ENCODE assay signal across 15 cellular contexts in genomic region chr1:2100775-2101108, GRCh38. TPM values are rescaled to one million over a fixed set of nuclear protein-coding genes. Genes with fewer than 3 reads are reported as not detected.
DNase-seq lines count a peak whose midpoint lies in the region; ATAC-seq, FAIRE-seq and TF ChIP-seq lines count a peak whose summit lies in the region.
"Had no signal": no experiment of that assay in that cellular context is flagged by ENCODE, and none has a peak within 500 bp of the region (broad histone marks: within the 10 kb centered on the region; RNA-seq: fewer than 3 reads in every experiment).

No MANE protein-coding gene starts in this region.

- no peak for FAIRE-seq in urothelium cell line (lab: Jason Lieb, UNC)
- FAIRE-seq: H54 had no signal

- no peaks in the 10 kb centered on the region for H3K27me3 Mint-ChIP-seq in stimulated activated memory B cell treated with anti-CD40 and anti-IgM and Interleukin-4, amounts not matched to agents 10 μg/mL and 1 μg/mL and 100 μg/mL, for 72 hours
- no peaks in the 10 kb centered on the region for H3K27me3 Mint-ChIP-seq in activated CD8-positive, alpha-beta T cell treated with anti-CD3 and anti-CD28 coated beads for 36 hours

- H3K36me3 Mint-ChIP-seq in stimulated activated memory B cell treated with anti-CD40 and anti-IgM and Interleukin-4, amounts not matched to agents 10 μg/mL and 1 μg/mL and 100 μg/mL, for 72 hours = peaks cover 26% of the 10 kb centered on the region
- peaks cover 8% of the 10 kb centered on the region for H3K36me3 Mint-ChIP-seq in activated CD8-positive, alpha-beta T cell treated with anti-CD3 and anti-CD28 coated beads for 36 hours (ENCODE audit: low read depth)

- intact Hi-C loops in Right ventricle myocardium superior (cut with DNase I) = no loop called here
- intact Hi-C loops in left ventricle myocardium inferior (cut with micrococcal nuclease) = no loop called here
- intact Hi-C loops in lower lobe of right lung (cut with DNase I) = no loop called here
- intact Hi-C loops in activated CD8-positive, alpha-beta T cell treated with anti-CD3 and anti-CD28 coated beads for 36 hours (cut with micrococcal nuclease) = no loop called here

- H3K27ac Mint-ChIP-seq in stimulated activated memory B cell treated with anti-CD40 and anti-IgM and Interleukin-4, amounts not matched to agents 10 μg/mL and 1 μg/mL and 100 μg/mL, for 72 hours = peak overlapping the region; percentile 3
- no peak overlapping the region for H3K27ac Mint-ChIP-seq in activated CD8-positive, alpha-beta T cell treated with anti-CD3 and anti-CD28 coated beads for 36 hours
- H3K27ac Mint-ChIP-seq: CD8-positive, alpha-beta T cell; GM23338 had no signal

- H3K27me3 ChIP-seq in left ventricle myocardium inferior (ENCODE audit: low read depth) = no peaks in the 10 kb centered on the region
- peaks cover 0 to 49% (median 0%) of the 10 kb centered on the region in 11 experiments; a peak in 7 of 22 replicates for H3K27me3 ChIP-seq in BLaER1 treated with 17β-estradiol and CSF1 and Interleukin-3, amounts not matched to agents 10 nM and 100 nM
- H3K27me3 ChIP-seq in lower lobe of right lung (ENCODE audit: low read depth) = no peaks in the 10 kb centered on the region

- peaks cover 5% of the 10 kb centered on the region for H3K9me3 Mint-ChIP-seq in stimulated activated memory B cell treated with anti-CD40 and anti-IgM and Interleukin-4, amounts not matched to agents 10 μg/mL and 1 μg/mL and 100 μg/mL, for 72 hours
- peaks cover 5% of the 10 kb centered on the region for H3K9me3 Mint-ChIP-seq in activated CD8-positive, alpha-beta T cell treated with anti-CD3 and anti-CD28 coated beads for 36 hours

- no peak for ATAC-seq in Right ventricle myocardium superior (ENCODE audit: poor library complexity)
- no peak for ATAC-seq in lower lobe of right lung
- ATAC-seq in stimulated activated memory B cell treated with anti-CD40 and anti-IgM and Interleukin-4, amounts not matched to agents 10 μg/mL and 1 μg/mL and 100 μg/mL, for 72 hours = peak; percentile 65
- ATAC-seq in activated CD8-positive, alpha-beta T cell treated with anti-CD3 and anti-CD28 coated beads for 36 hours = no peak
- ATAC-seq: CD8-positive, alpha-beta T cell; GM23338 had no signal

- CTCF ChIA-PET in RWPE1 (lab: Yijun Ruan, JAX) = no interaction called here
- CTCF ChIA-PET in activated CD8-positive, alpha-beta T cell treated with anti-CD3 and anti-CD28 coated beads for 36 hours (lab: Charles Lee) = no interaction called here

- H3K27ac ChIP-seq in left ventricle myocardium inferior (replicated peaks) (no peak overlapping the region), lower lobe of right lung (no peak overlapping the region), RWPE1 (no peak overlapping the region)
- peak overlapping the region in 6 of 11 experiments; percentile 1 to 78 (median 70); a peak in 9 of 22 replicates for H3K27ac ChIP-seq in BLaER1 treated with 17β-estradiol and CSF1 and Interleukin-3, amounts not matched to agents 10 nM and 100 nM

- H3K9ac ChIP-seq in BLaER1 treated with 17β-estradiol and CSF1 and Interleukin-3, amounts not matched to agents 10 nM and 100 nM = peak overlapping the region in 6 of 11 experiments; percentile 41 to 72 (median 60); a peak in 7 of 22 replicates

- H3K4me1 Mint-ChIP-seq in stimulated activated memory B cell treated with anti-CD40 and anti-IgM and Interleukin-4, amounts not matched to agents 10 μg/mL and 1 μg/mL and 100 μg/mL, for 72 hours = peaks cover 23% of the 10 kb centered on the region
- no peaks in the 10 kb centered on the region for H3K4me1 Mint-ChIP-seq in activated CD8-positive, alpha-beta T cell treated with anti-CD3 and anti-CD28 coated beads for 36 hours (ENCODE audit: low read depth)

- H3K9me3 ChIP-seq in left ventricle myocardium inferior (replicated peaks) = no peaks in the 10 kb centered on the region
- H3K9me3 ChIP-seq in BLaER1 treated with 17β-estradiol and CSF1 and Interleukin-3, amounts not matched to agents 10 nM and 100 nM (replicated peaks in 1 of 11) = peaks cover 24 to 32% (median 26%) of the 10 kb centered on the region in 11 experiments
- H3K9me3 ChIP-seq in lower lobe of right lung = no peaks in the 10 kb centered on the region

- H3K4me2 ChIP-seq in BLaER1 treated with 17β-estradiol and CSF1 and Interleukin-3, amounts not matched to agents 10 nM and 100 nM = peak overlapping the region; percentile 77 to 97 (median 88)
- H3K4me2 ChIP-seq: GM23338 had no signal

- H3K4me3 Mint-ChIP-seq in stimulated activated memory B cell treated with anti-CD40 and anti-IgM and Interleukin-4, amounts not matched to agents 10 μg/mL and 1 μg/mL and 100 μg/mL, for 72 hours = no peak overlapping the region
- no peak overlapping the region for H3K4me3 Mint-ChIP-seq in activated CD8-positive, alpha-beta T cell treated with anti-CD3 and anti-CD28 coated beads for 36 hours
- H3K4me3 Mint-ChIP-seq: CD8-positive, alpha-beta T cell; GM23338 had no signal

- no peaks in the 10 kb centered on the region for H3K36me3 ChIP-seq in left ventricle myocardium inferior
- H3K36me3 ChIP-seq in BLaER1 treated with 17β-estradiol and CSF1 and Interleukin-3, amounts not matched to agents 10 nM and 100 nM = peaks cover 0 to 25% (median 17%) of the 10 kb centered on the region in 11 experiments; a peak in 17 of 22 replicates
- no peaks in the 10 kb centered on the region for H3K36me3 ChIP-seq in lower lobe of right lung

- H4K20me1 ChIP-seq in BLaER1 treated with 17β-estradiol and CSF1 and Interleukin-3, amounts not matched to agents 10 nM and 100 nM = peaks cover 0 to 55% (median 28%) of the 10 kb centered on the region in 11 experiments; a peak in 16 of 22 replicates

- POLR2A ChIA-PET in RWPE1 (lab: Yijun Ruan, JAX; ENCODE audit: low non-redundant PET) = no interaction called here
- POLR2A ChIA-PET in activated CD8-positive, alpha-beta T cell treated with anti-CD3 and anti-CD28 coated beads for 36 hours (lab: Charles Lee) = no interaction called here

- DNase-seq in Right ventricle myocardium superior (peak; percentile 3), left ventricle myocardium inferior (no peak), lower lobe of right lung (peak; percentile 14), RWPE1 (ENCODE audit: low spot score) (no peak), urothelium cell line (ENCODE audit: low spot score) (no peak)
- no peak for DNase-seq in activated CD8-positive, alpha-beta T cell treated with anti-CD3 and anti-CD28 coated beads for 36 hours
- DNase-seq: Calu3; CD8-positive, alpha-beta T cell; DMS79 treated with DMSO at 0.1 percent for 48 hours; GF-D8; HCEC 1CT had no signal

- no peak overlapping the region for H3K4me3 ChIP-seq in left ventricle myocardium inferior
- H3K4me3 ChIP-seq in BLaER1 treated with 17β-estradiol and CSF1 and Interleukin-3, amounts not matched to agents 10 nM and 100 nM = peak overlapping the region in 5 of 10 experiments; percentile 28 to 46 (median 36); a peak in 6 of 20 replicates
- no peak overlapping the region for H3K4me3 ChIP-seq in lower lobe of right lung
- H3K4me3 ChIP-seq: GM23338 had no signal

- H3K4me1 ChIP-seq in left ventricle myocardium inferior (peaks cover 5% of the 10 kb centered on the region), lower lobe of right lung (peaks cover 8% of the 10 kb centered on the region)
- peaks cover 48 to 84% (median 69%) of the 10 kb centered on the region in 10 experiments for H3K4me1 ChIP-seq in BLaER1 treated with 17β-estradiol and CSF1 and Interleukin-3, amounts not matched to agents 10 nM and 100 nM

- TF ChIP-seq CTCF in left ventricle myocardium inferior (IDR thresholded peaks at IDR 0.05; ENCODE audit: borderline replicate concordance) (no peak), lower lobe of right lung (IDR thresholded peaks at IDR 0.05) (no peak), RWPE1 (conservative IDR thresholded peaks at IDR 0.05; ENCODE audit: low read depth) (no peak)
- TF ChIP-seq CTCF in activated CD8-positive, alpha-beta T cell treated with anti-CD3 and anti-CD28 coated beads for 36 hours (IDR thresholded peaks at IDR 0.05) = no peak

RNA-seq across cellular contexts. Expression of gene PRKCZ, which starts 50.5 kb away (rescaled TPM):
- 13.5 TPM for total RNA-seq in Right ventricle myocardium superior
- 19.1 TPM for total RNA-seq in left ventricle myocardium inferior
- 97.6 TPM for total RNA-seq in lower lobe of right lung
- total RNA-seq in activated CD8-positive, alpha-beta T cell treated with anti-CD3 and anti-CD28 coated beads for 36 hours = 10 to 100 TPM; 15.4 to 15.7 TPM

Comparison
In these comparisons a context has a peak if more than half of its experiments do, and no peak if none do; other contexts are left out.
1. DNase-seq: peak in Right ventricle myocardium superior (single experiment) and lower lobe of right lung (single experiment); none in left ventricle myocardium inferior (single experiment), RWPE1 (single experiment), urothelium cell line (single experiment) and activated CD8-positive, alpha-beta T cell treated with anti-CD3 and anti-CD28 coated beads for 36 hours (single experiment).
2. H3K27ac ChIP-seq: peak in BLaER1 treated with 17β-estradiol and CSF1 and Interleukin-3, amounts not matched to agents 10 nM and 100 nM (6 of 11); none in left ventricle myocardium inferior (single experiment), lower lobe of right lung (single experiment) and RWPE1 (single experiment).